1 cellular context compared by ENCODE assay signal in the genomic region with DNA sequence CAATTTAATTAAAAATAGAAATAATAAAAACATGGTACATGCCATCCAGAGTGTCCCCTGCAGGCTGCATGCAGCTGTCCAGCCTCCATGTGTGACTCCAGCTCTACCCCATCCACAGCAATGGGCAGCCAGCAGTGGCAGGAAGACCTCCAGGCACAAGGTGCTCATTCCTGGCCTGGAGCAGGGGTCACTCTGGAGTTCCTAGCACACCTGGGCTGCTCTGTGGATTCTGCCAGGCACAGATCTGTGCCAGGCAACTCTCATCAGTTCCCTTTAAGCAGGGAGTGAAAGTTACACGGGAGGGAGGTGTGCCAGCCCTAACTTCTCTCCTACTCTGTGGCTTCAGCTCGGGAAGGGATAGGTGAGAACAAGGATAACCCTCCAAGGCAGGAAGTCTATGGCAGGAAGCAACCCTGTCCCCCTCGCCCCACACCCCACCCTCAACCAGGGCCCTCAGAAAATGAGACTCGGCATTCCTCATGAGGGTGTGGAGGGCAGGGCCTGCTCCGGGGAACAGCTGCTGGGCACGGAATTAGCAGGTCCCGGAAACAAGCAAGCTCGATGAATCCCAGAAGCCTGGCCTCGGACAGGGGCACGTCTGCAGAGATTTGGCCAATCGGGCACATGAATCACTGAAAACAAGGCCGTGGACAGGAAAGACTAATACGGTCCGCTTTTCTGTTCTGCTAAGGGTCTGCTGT.
TF ChIP-seq lines count a peak whose summit lies in the region.

No MANE protein-coding gene starts in this region.

TF ChIP-seq in HEK293, 187 proteins besides CTCF, POLR2A, EP300 and RAD21:
- no peak for TF ChIP-seq ZNF223 (tag by site-specific recombination; IDR thresholded peaks at IDR 0.05)
- TF ChIP-seq KLF1 (tag by site-specific recombination; IDR thresholded peaks at IDR 0.05) = peak; percentile 25; the same call in 1 of the 2 replicates
